ENCODE assay signal across 25 cellular contexts in genomic region chr7:84809877-84810276, GRCh38.
DNase-seq lines count a peak whose midpoint lies in the region; ATAC-seq, FAIRE-seq and TF ChIP-seq lines count a peak whose summit lies in the region.
"Had no signal": no experiment of that assay in that cellular context is flagged by ENCODE, and none has a peak within 500 bp of the region (broad histone marks: within the 10 kb centered on the region; RNA-seq: fewer than 3 reads in every experiment).

No MANE protein-coding gene starts in this region.

- H2AFZ ChIP-seq in PC-9 = peak overlapping the region; percentile 63; the same call in 1 of the 2 replicates

- FAIRE-seq in HTR-8/SVneo (lab: Jason Lieb, UNC) = no peak
- FAIRE-seq: D721Med, GM19239 had no signal

- POLR2A ChIA-PET in PC-9 (lab: Charles Lee; ENCODE audit: unreplicated experiment) = no interaction called here

- H3K4me2 ChIP-seq in PC-9 (no peak overlapping the region), mesendoderm (ENCODE audit: low read length) (no peak overlapping the region)
- H3K4me2 ChIP-seq: BLaER1 treated with 17β-estradiol and CSF1 and Interleukin-3, amounts not matched to agents 10 nM and 100 nM had no signal

- H3K9me3 ChIP-seq in right cardiac atrium (ENCODE audit: control insufficient read depth, low read length) (no peaks in the 10 kb centered on the region), heart left ventricle (no peaks in the 10 kb centered on the region), PC-9 (ENCODE audit: insufficient read depth, low read depth) (no peaks in the 10 kb centered on the region)
- H3K9me3 ChIP-seq: BLaER1 treated with 17β-estradiol and CSF1 and Interleukin-3, amounts not matched to agents 10 nM and 100 nM; HAP-1 had no signal

- no peaks in the 10 kb centered on the region for H3K9me2 ChIP-seq in PC-9 (ENCODE audit: insufficient read depth)

- CTCF ChIA-PET in PC-9 (lab: Charles Lee) = no interaction called here

- no peak overlapping the region for H4K8ac ChIP-seq in mesendoderm (ENCODE audit: low read depth, low read length)

- WGBS in right cardiac atrium = 27% methylated on average over 1 of the region's 1 CpG
- WGBS in heart left ventricle, 4 donors = 41 to 57% (median 49%) methylated on average over 1 of the region's 1 CpG
- WGBS in mesendoderm (ENCODE audit: extremely low coverage, insufficient coverage, low lambda C conversion rate) = no CpG with 5 or more reads among the region's 1 CpG

- H3K18ac ChIP-seq in mesendoderm (ENCODE audit: low read length) = no peak overlapping the region

- H3K9ac ChIP-seq in mesendoderm (ENCODE audit: low read length) = no peak overlapping the region
- H3K9ac ChIP-seq: BLaER1 treated with 17β-estradiol and CSF1 and Interleukin-3, amounts not matched to agents 10 nM and 100 nM had no signal

- H3K4me1 ChIP-seq in right cardiac atrium (ENCODE audit: control insufficient read depth, insufficient read depth, low read length) (no peaks in the 10 kb centered on the region), heart left ventricle (peaks cover 0 to 10% (median 0%) of the 10 kb centered on the region in 12 donors), PC-9 (replicated peaks; ENCODE audit: insufficient read depth) (no peaks in the 10 kb centered on the region), mesendoderm (ENCODE audit: control insufficient read depth, low read depth, low read length) (no peaks in the 10 kb centered on the region)
- H3K4me1 ChIP-seq: BLaER1 treated with 17β-estradiol and CSF1 and Interleukin-3, amounts not matched to agents 10 nM and 100 nM; HAP-1 had no signal

- no peak overlapping the region for H4K5ac ChIP-seq in mesendoderm (ENCODE audit: low read length)

- no peaks in the 10 kb centered on the region for H4K20me1 ChIP-seq in PC-9 (ENCODE audit: insufficient read depth)
- H4K20me1 ChIP-seq: BLaER1 treated with 17β-estradiol and CSF1 and Interleukin-3, amounts not matched to agents 10 nM and 100 nM had no signal

- BruUV-seq in PC-9 (replicated peaks; lab: Mats Ljungman, UMichigan) = no TSS peak

- no peaks in the 10 kb centered on the region for H3F3A ChIP-seq in PC-9 (ENCODE audit: insufficient read depth, low read depth)

- H3K23ac ChIP-seq in mesendoderm (ENCODE audit: low read length) = no peak overlapping the region

- TF ChIP-seq POLR2A in heart left ventricle (IDR thresholded peaks at IDR 0.05) = no peak

- H3K79me2 ChIP-seq in PC-9 (ENCODE audit: low read depth) = no peaks in the 10 kb centered on the region
- no peaks in the 10 kb centered on the region for H3K79me2 ChIP-seq in mesendoderm (ENCODE audit: control insufficient read depth, insufficient read depth, low read length)

- no peak overlapping the region for H3K27ac ChIP-seq in right cardiac atrium (ENCODE audit: low read length)
- H3K27ac ChIP-seq in heart left ventricle = no peak overlapping the region
- H3K27ac ChIP-seq in PC-9 = no peak overlapping the region
- H3K27ac ChIP-seq in mesendoderm (ENCODE audit: low read depth, low read length) = no peak overlapping the region
- H3K27ac ChIP-seq: BLaER1 treated with 17β-estradiol and CSF1 and Interleukin-3, amounts not matched to agents 10 nM and 100 nM; RWPE1 had no signal

- TF ChIP-seq CTCF in heart left ventricle (IDR thresholded peaks at IDR 0.05) (no peak), PC-9 (conservative IDR thresholded peaks at IDR 0.05) (no peak)

- H3K4me3 ChIP-seq in right cardiac atrium (ENCODE audit: low read length) (no peak overlapping the region), heart left ventricle (no peak overlapping the region), PC-9 (no peak overlapping the region), mesendoderm (ENCODE audit: low read length) (no peak overlapping the region)
- H3K4me3 ChIP-seq: BLaER1 treated with 17β-estradiol and CSF1 and Interleukin-3, amounts not matched to agents 10 nM and 100 nM; HAP-1 had no signal

- H3K36me3 ChIP-seq in heart left ventricle (no peaks in the 10 kb centered on the region), PC-9 (ENCODE audit: low read depth) (no peaks in the 10 kb centered on the region), mesendoderm (ENCODE audit: control insufficient read depth, insufficient read depth, low read length) (no peaks in the 10 kb centered on the region)
- H3K36me3 ChIP-seq: BLaER1 treated with 17β-estradiol and CSF1 and Interleukin-3, amounts not matched to agents 10 nM and 100 nM; HAP-1 had no signal

- no peak overlapping the region for H2BK120ac ChIP-seq in mesendoderm (ENCODE audit: low read depth, low read length)

- intact Hi-C loops in right cardiac atrium (cut with DNase I) (no loop called here), heart left ventricle (cut with DNase I) (no loop called here), PC-9 (cut with micrococcal nuclease; ENCODE audit: unreplicated experiment) (no loop called here)

- no peaks in the 10 kb centered on the region for H3K27me3 ChIP-seq in right cardiac atrium (ENCODE audit: control insufficient read depth, insufficient read depth)
- no peaks in the 10 kb centered on the region for H3K27me3 ChIP-seq in heart left ventricle
- H3K27me3 ChIP-seq in PC-9 (ENCODE audit: insufficient read depth, low read depth) = no peaks in the 10 kb centered on the region
- H3K27me3 ChIP-seq in mesendoderm (ENCODE audit: insufficient read depth, low read length, poor library complexity) = no peaks in the 10 kb centered on the region
- H3K27me3 ChIP-seq: BLaER1 treated with 17β-estradiol and CSF1 and Interleukin-3, amounts not matched to agents 10 nM and 100 nM had no signal

- H3K4ac ChIP-seq in mesendoderm (ENCODE audit: low read depth, low read length) = no peak overlapping the region

- no peak overlapping the region for H2BK15ac ChIP-seq in mesendoderm (replicated peaks; ENCODE audit: low read depth)

- H2AK5ac ChIP-seq in mesendoderm (ENCODE audit: low read length) = no peak overlapping the region

- DNase-seq in right cardiac atrium (no peak), heart left ventricle (no peak), PC-9 (no peak), mesendoderm (peak; percentile 17), Kasumi-1 (lab: John Stamatoyannopoulos, UW) (no peak), HTR-8/SVneo (ENCODE audit: insufficient read length, low spot score) (no peak)
- no peak for DNase-seq in activated CD4-positive, alpha-beta T cell treated with anti-CD3 and anti-CD28 coated beads for 1 hour
- DNase-seq: AML-193; CD4-positive, alpha-beta T cell; HFFc6; Karpas-422; MV-4-11; NCI-H1105; NCI-H146; NCI-H1930; NCI-H446; NCI-H524 treated with DMSO at 0.1 percent for 48 hours; NCI-H774; NK-92 treated with Interleukin-12 subunit alpha and Interleukin-12 subunit beta, amount 100 ng/mL, for 24 hours; SHP77 had no signal

- H3K79me1 ChIP-seq in mesendoderm (ENCODE audit: low read length) = no peaks in the 10 kb centered on the region

- no peak overlapping the region for H2BK5ac ChIP-seq in mesendoderm (ENCODE audit: low read length)

- ATAC-seq in right cardiac atrium = peak; percentile 55 to 62
- ATAC-seq in heart left ventricle = no peak

- H3K56ac ChIP-seq in mesendoderm (ENCODE audit: low read length) = no peak overlapping the region

Comparison
In these comparisons a context has a peak if more than half of its experiments do, and no peak if none do; other contexts are left out.
1. ATAC-seq: peak in right cardiac atrium (2 of 2); none in heart left ventricle (0 of 4).